15 cellular contexts compared by ENCODE assay signal in genomic region chr2:45170976-45171514, GRCh38.
A peak's percentile ranks its signal among the peaks of the same experiment; 100 is the strongest.
DNase-seq lines count a peak whose midpoint lies in the region; FAIRE-seq and TF ChIP-seq lines count a peak whose summit lies in the region.
"Had no signal": no experiment of that assay in that cellular context is flagged by ENCODE, and none has a peak within 500 bp of the region (broad histone marks: within the 10 kb centered on the region; RNA-seq: fewer than 3 reads in every experiment).

No MANE protein-coding gene starts in this region.

- H3K79me1 ChIP-seq in H1 (ENCODE audit: low read depth, low read length): no peaks in the 10 kb centered on the region

- CTCF ChIA-PET in H1 (lab: Charles Lee; ENCODE audit: partially characterized antibody): interaction anchor here (1.5 to 2.1 kb wide), 2 partner anchors 158 to 166 kb away, joined by 4 to 6 read pairs; no protein-coding TSS in a partner anchor

- H3K14ac ChIP-seq in H1 (ENCODE audit: insufficient read length): no peak overlapping the region

- TF ChIP-seq CTCF in H1 (IDR thresholded peaks at IDR 0.05; ENCODE audit: control extremely low read depth in 1 of 3, insufficient read depth in 1 of 3, low read depth in 1 of 3, low read length in 3 of 3) (no peak), nephron progenitor cell (IDR thresholded peaks at IDR 0.05) (no peak), GM13977 (IDR thresholded peaks at IDR 0.05; ENCODE audit: extremely low read depth, insufficient read depth, missing control alignments) (no peak)

- no peaks in the 10 kb centered on the region for H3K9me3 Mint-ChIP-seq in nephron progenitor cell
- H3K9me3 Mint-ChIP-seq: activated CD4-positive, alpha-beta memory T cell treated with anti-CD3 and anti-CD28 coated beads, Interleukin-2, amount 10 ng/mL, durations not matched to agents 7 days and 5 days; stimulated activated naive B cell treated with anti-CD40 and anti-IgM and Interleukin-4, amounts not matched to agents 10 μg/mL and 1 μg/mL and 100 μg/mL, for 72 hours had no signal

- peak overlapping the region; percentile 70; the same call in 1 of the 2 replicates for H2BK12ac ChIP-seq in H1 (ENCODE audit: low read depth, low read length)

- 0 out of 2 replicates have a peak overlapping the region, but pooled peaks have one; percentile 83 for H2AFZ ChIP-seq in H1 (ENCODE audit: low read length)
- H2AFZ ChIP-seq: GM23248 had no signal

- H3K27ac Mint-ChIP-seq in nephron progenitor cell: no peak overlapping the region
- H3K27ac Mint-ChIP-seq: activated CD4-positive, alpha-beta memory T cell treated with anti-CD3 and anti-CD28 coated beads, Interleukin-2, amount 10 ng/mL, durations not matched to agents 7 days and 5 days; stimulated activated naive B cell treated with anti-CD40 and anti-IgM and Interleukin-4, amounts not matched to agents 10 μg/mL and 1 μg/mL and 100 μg/mL, for 72 hours had no signal

- H3K9me3 ChIP-seq in H1 (ENCODE audit: insufficient read depth in 2 of 2, low read depth in 1 of 2, low read length in 1 of 2): no peaks in the 10 kb centered on the region

- WGBS in H1 (ENCODE audit: extremely low coverage in 1 of 2, insufficient coverage in 1 of 2, insufficient read length in 1 of 2, insufficient replicate concordance in 2 of 2, low coverage in 1 of 2, low lambda C conversion rate in 2 of 2, missing lambda C conversion rate in 1 of 2), 2 experiments: 33% methylated on average over 16 of the region's 16 CpGs; no CpG with 5 or more reads in 1 of the 2 experiments

- H2BK20ac ChIP-seq in H1 (ENCODE audit: low read length): no peak overlapping the region

- no peak overlapping the region for H3K4ac ChIP-seq in H1 (replicated peaks; ENCODE audit: insufficient read length, low read depth, low read length)

- 0 out of 2 replicates have a peak overlapping the region, but pooled peaks have one; percentile 19 for H2BK15ac ChIP-seq in H1 (ENCODE audit: low read length)

- no peak overlapping the region for H4K8ac ChIP-seq in H1 (ENCODE audit: extremely low read depth, insufficient read depth, low read length)

- no peak overlapping the region for H4K91ac ChIP-seq in H1 (replicated peaks; ENCODE audit: insufficient read length, low read length)

- H4K5ac ChIP-seq in H1 (ENCODE audit: insufficient read length, low read depth, low read length): no peak overlapping the region

- POLR2A ChIA-PET in H1 (lab: Charles Lee; ENCODE audit: partially characterized antibody): interaction anchor here (0.6 to 2.3 kb wide), 4 partner anchors 9 to 293 kb away, joined by 3 to 6 read pairs (median 4); no protein-coding TSS in a partner anchor

- H3K23ac ChIP-seq in H1 (ENCODE audit: insufficient read length): no peak overlapping the region

- H3K56ac ChIP-seq in H1 (replicated peaks; ENCODE audit: insufficient read length, low read depth, low read length): no peak overlapping the region

- 0 out of 2 replicates have a peak overlapping the region, but pooled peaks have one; percentile 9 for H3K18ac ChIP-seq in H1 (ENCODE audit: extremely low read depth, low read length)

- H3K9ac ChIP-seq in H1 (replicated peaks in 1 of 4; ENCODE audit: extremely low read depth in 1 of 4, low read depth in 3 of 4, low read length in 3 of 4): no peak overlapping the region
- H3K9ac ChIP-seq: GM23248 had no signal

- H3K4me3 Mint-ChIP-seq in nephron progenitor cell: peak overlapping the region; percentile 73
- H3K4me3 Mint-ChIP-seq: activated CD4-positive, alpha-beta memory T cell treated with anti-CD3 and anti-CD28 coated beads, Interleukin-2, amount 10 ng/mL, durations not matched to agents 7 days and 5 days had no signal

- H4K20me1 ChIP-seq in H1 (replicated peaks in 1 of 2; ENCODE audit: control insufficient read depth in 1 of 2, insufficient read depth in 2 of 2, low read length in 2 of 2): no peaks in the 10 kb centered on the region

- no peak overlapping the region for H3K27ac ChIP-seq in H1 (ENCODE audit: low read depth, low read length)
- H3K27ac ChIP-seq: GM23248 had no signal

- FAIRE-seq in H1 (lab: Jason Lieb, UNC): no peak

- TF ChIP-seq EP300 in H1 (IDR thresholded peaks at IDR 0.05; ENCODE audit: borderline replicate concordance in 1 of 2, low read depth in 2 of 2, low read length in 2 of 2): no peak

- peak overlapping the region; percentile 26 to 68 (median 42); a peak in 7 of 8 replicates for H3K4me3 ChIP-seq in H1 (ENCODE audit: extremely low read depth in 1 of 4, insufficient read depth in 2 of 4, low read depth in 3 of 4, low read length in 4 of 4)
- H3K4me3 ChIP-seq: GM23248 had no signal

- TF ChIP-seq POLR2A in H1 (IDR thresholded peaks at IDR 0.05; ENCODE audit: control extremely low read depth in 1 of 2, low read depth in 2 of 2, low read length in 2 of 2) (no peak), erythroblast (IDR thresholded peaks at IDR 0.05; ENCODE audit: low read length) (no peak)

- peak overlapping the region; percentile 82 to 84 for H3K4me2 ChIP-seq in H1 (ENCODE audit: insufficient read depth in 1 of 2, low read depth in 2 of 2, low read length in 2 of 2)

- H3K27me3 Mint-ChIP-seq in nephron progenitor cell (ENCODE audit: low read depth, poor library complexity): peaks cover 83% of the 10 kb centered on the region

- H2BK120ac ChIP-seq in H1 (replicated peaks; ENCODE audit: low read depth, low read length): peak overlapping the region; percentile 37

- no peak for TF ChIP-seq RAD21 in H1 (IDR thresholded peaks at IDR 0.05 in 1 of 2, conservative IDR thresholded peaks at IDR 0.05 in 1 of 2; ENCODE audit: low read depth in 2 of 2, low read length in 2 of 2)

- no peak overlapping the region for H2BK5ac ChIP-seq in H1 (ENCODE audit: low read depth, low read length)

- H3K79me2 ChIP-seq in H1 (ENCODE audit: control insufficient read depth in 1 of 2, insufficient read depth in 2 of 2, low read length in 2 of 2): no peaks in the 10 kb centered on the region

- no peak overlapping the region for H2AK5ac ChIP-seq in H1 (ENCODE audit: low read depth, low read length)

- H3K4me1 Mint-ChIP-seq in nephron progenitor cell: peaks cover 51% of the 10 kb centered on the region

- H3K23me2 ChIP-seq in H1 (ENCODE audit: low read depth, low read length): peaks cover 17% of the 10 kb centered on the region; the same call in 1 of the 2 replicates

- peaks cover 0 to 20% (median 5%) of the 10 kb centered on the region in 4 experiments; a peak in 6 of 7 replicates for H3K4me1 ChIP-seq in H1 (replicated peaks in 1 of 4; ENCODE audit: control insufficient read depth in 3 of 4, insufficient read depth in 4 of 4, low read length in 3 of 4)

- DNase-seq in DMS53 (lab: John Stamatoyannopoulos, UW): peak; percentile 60
- DNase-seq in NCI-H345 (lab: John Stamatoyannopoulos, UW): peak; percentile 61
- DNase-seq in H1 (ENCODE audit: low read depth in 1 of 2, low spot score in 2 of 2): no peak
- DNase-seq in nephron progenitor cell: peak; percentile 21
- DNase-seq in erythroblast (lab: John Stamatoyannopoulos, UW): no peak
- DNase-seq in NCI-H748 treated with DMSO at 0.1 percent for 48 hours (lab: John Stamatoyannopoulos, UW): no peak
- DNase-seq in GM13977 (ENCODE audit: low spot score): no peak
- no peak for DNase-seq in NCI-H1694 treated with DMSO at 0.1 percent for 48 hours (lab: John Stamatoyannopoulos, UW)
- DNase-seq: activated CD4-positive, alpha-beta memory T cell treated with anti-CD3 and anti-CD28 coated beads, Interleukin-2, amount 10 ng/mL, durations not matched to agents 7 days and 5 days; activated effector memory CD4-positive, alpha-beta T cell treated with Interleukin-2 at 50 U/mL for 16 hours; caudate nucleus; GM23248; NCI-H2171 treated with DMSO at 0.1 percent for 48 hours; stimulated activated CD4-positive, alpha-beta T cell treated with anti-CD3 and anti-CD28 coated beads, Interleukin-4, amount 100 ng/mL, for 24 hours; stimulated activated naive B cell treated with anti-CD40 and anti-IgM and Interleukin-4, amounts not matched to agents 10 μg/mL and 1 μg/mL and 100 μg/mL, for 72 hours had no signal

- no peaks in the 10 kb centered on the region for H3K36me3 ChIP-seq in H1 (ENCODE audit: control insufficient read depth in 2 of 4, insufficient read depth in 4 of 4, low read length in 3 of 4)

- peaks cover 13 to 44% (median 40%) of the 10 kb centered on the region in 4 experiments for H3K27me3 ChIP-seq in H1 (replicated peaks in 1 of 4; ENCODE audit: control insufficient read depth in 3 of 4, extremely low read depth in 1 of 4, insufficient read depth in 3 of 4, low read length in 3 of 4)

- in situ Hi-C loops in GM13977 (cut with MboI; ENCODE audit: low pct_unique_long_range_greater_than_20kb, low sequenced_read_pairs, unreplicated experiment): no loop called here

- H3K36me3 Mint-ChIP-seq in nephron progenitor cell (ENCODE audit: low read depth): peaks cover 3% of the 10 kb centered on the region
- H3K36me3 Mint-ChIP-seq: stimulated activated naive B cell treated with anti-CD40 and anti-IgM and Interleukin-4, amounts not matched to agents 10 μg/mL and 1 μg/mL and 100 μg/mL, for 72 hours had no signal

TF ChIP-seq in H1, 55 proteins besides CTCF, POLR2A, EP300 and RAD21:
- TF ChIP-seq JUN (IDR thresholded peaks at IDR 0.05; ENCODE audit: low read depth, low read length) (no peak), MAFK (IDR thresholded peaks at IDR 0.05; ENCODE audit: low read depth, low read length) (peak; percentile 100), BACH1 (IDR thresholded peaks at IDR 0.05; ENCODE audit: low read length) (peak; percentile 63)

Comparison
In these comparisons a context has a peak if more than half of its experiments do, and no peak if none do; other contexts are left out.
1. DNase-seq: peak in DMS53 (single experiment), NCI-H345 (single experiment) and nephron progenitor cell (single experiment); none in H1 (0 of 2), erythroblast (0 of 2), NCI-H748 treated with DMSO at 0.1 percent for 48 hours (single experiment), GM13977 (single experiment) and NCI-H1694 treated with DMSO at 0.1 percent for 48 hours (single experiment).